In the genomic region with DNA sequence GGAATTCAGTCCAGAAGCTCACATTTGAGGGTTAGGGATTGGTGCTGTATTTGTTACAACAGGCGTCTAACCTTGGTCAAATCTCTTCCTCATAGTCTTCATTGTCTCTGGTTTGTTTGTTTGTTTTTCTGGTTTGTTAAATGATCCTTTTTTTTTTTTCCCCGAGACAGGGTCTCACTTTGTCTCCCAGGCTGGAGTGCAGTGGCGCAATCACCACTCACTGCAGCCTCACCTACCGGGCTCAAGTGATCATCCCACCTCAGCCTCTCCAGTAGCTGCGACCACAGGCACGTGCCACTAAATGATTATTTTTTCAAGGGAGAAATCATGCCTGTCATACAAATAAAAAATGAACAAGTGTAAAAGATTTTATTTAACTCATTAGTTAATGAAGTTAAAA, we compare ENCODE assay signal across 13 cellular contexts. TPM values are rescaled to one million over a fixed set of nuclear protein-coding genes. Genes with fewer than 3 reads are reported as not detected.
DNase-seq lines count a peak whose midpoint lies in the region; ATAC-seq, FAIRE-seq and TF ChIP-seq lines count a peak whose summit lies in the region.
"Had no signal": no experiment of that assay in that cellular context is flagged by ENCODE, and none has a peak within 500 bp of the region (broad histone marks: within the 10 kb centered on the region; RNA-seq: fewer than 3 reads in every experiment).

No MANE protein-coding gene starts in this region.

- H3K4me3 ChIP-seq in HCT116 (replicated peaks in 1 of 2; ENCODE audit: low read depth in 1 of 2, low read length in 2 of 2) = no peak overlapping the region

- TF ChIP-seq POLR2A in HCT116 (IDR thresholded peaks at IDR 0.05; ENCODE audit: borderline replicate concordance, extremely low read depth, insufficient read depth, insufficient read length) (no peak), GM12892 (IDR thresholded peaks at IDR 0.05; ENCODE audit: low read depth, low read length) (no peak)

- no peaks in the 10 kb centered on the region for H3K36me3 ChIP-seq in HCT116 (ENCODE audit: control insufficient read depth in 1 of 2, insufficient read depth in 2 of 2, low read length in 2 of 2)
- H3K36me3 ChIP-seq: pancreas, spleen had no signal

- no peak for DNase-seq in activated T-cell treated with anti-CD3 and anti-CD28 coated beads, Interleukin-2, amount 50 U/mL, for 24 hours
- DNase-seq in activated T-cell treated with anti-CD3 and anti-CD28 coated beads for 4 hours (no peak), HCT116 (ENCODE audit: low read depth, low spot score) (no peak), chondrocyte (ENCODE audit: low spot score) (no peak), osteocyte (ENCODE audit: extremely low spot score, unreplicated experiment) (no peak), GM12892 (ENCODE audit: insufficient read length) (no peak)
- DNase-seq: NCI-H2081 treated with DMSO at 0.1 percent for 48 hours, T-helper 9 cell had no signal

- POLR2A ChIA-PET in HCT116 (lab: Charles Lee) = no interaction called here

- CTCF ChIA-PET in HCT116 (lab: Charles Lee) = no interaction called here

- no peaks in the 10 kb centered on the region for H3K9me2 ChIP-seq in HCT116 (ENCODE audit: insufficient read depth)

- no peak for TF ChIP-seq RAD21 in HCT116 (IDR thresholded peaks at IDR 0.05; ENCODE audit: low read depth)

- no peak for TF ChIP-seq CTCF in HCT116 (IDR thresholded peaks at IDR 0.05 in 2 of 3, conservative IDR thresholded peaks at IDR 0.05 in 1 of 3; ENCODE audit: borderline replicate concordance in 1 of 3, insufficient read depth in 1 of 3, low read depth in 2 of 3, low read length in 2 of 3)
- TF ChIP-seq CTCF in chondrocyte (IDR thresholded peaks at IDR 0.05) = no peak
- TF ChIP-seq CTCF in osteocyte (IDR thresholded peaks at IDR 0.05) = no peak

- H3K4me3 Mint-ChIP-seq in activated T-cell treated with anti-CD3 and anti-CD28 coated beads, Interleukin-2, amount 50 U/mL, for 24 hours = peak overlapping the region; percentile 29
- H3K4me3 Mint-ChIP-seq in chondrocyte (ENCODE audit: unreplicated experiment) (peak overlapping the region; percentile 50), osteocyte (ENCODE audit: unreplicated experiment) (peak overlapping the region; percentile 55)

- peaks cover 11% of the 10 kb centered on the region for H3K4me1 Mint-ChIP-seq in activated T-cell treated with anti-CD3 and anti-CD28 coated beads, Interleukin-2, amount 50 U/mL, for 24 hours (ENCODE audit: low read depth)
- H3K4me1 Mint-ChIP-seq in chondrocyte (ENCODE audit: low read depth) = peaks cover 32% of the 10 kb centered on the region
- H3K4me1 Mint-ChIP-seq in osteocyte (ENCODE audit: unreplicated experiment) = peaks cover 7% of the 10 kb centered on the region

- H3K9ac ChIP-seq in HCT116 (ENCODE audit: low read length) = no peak overlapping the region

- no peak overlapping the region for H3K27ac Mint-ChIP-seq in activated T-cell treated with anti-CD3 and anti-CD28 coated beads, Interleukin-2, amount 50 U/mL, for 24 hours
- H3K27ac Mint-ChIP-seq in chondrocyte (ENCODE audit: unreplicated experiment) = no peak overlapping the region
- H3K27ac Mint-ChIP-seq in osteocyte (ENCODE audit: unreplicated experiment) = peak overlapping the region; percentile 34

- intact Hi-C loops in HCT116 (cut with micrococcal nuclease) = loop anchor here (1.0 kb wide), 1 partner anchor 283 kb away; no protein-coding TSS in a partner anchor

- no peaks in the 10 kb centered on the region for H4K20me1 ChIP-seq in HCT116 (ENCODE audit: insufficient read depth)

- FAIRE-seq in GM12892 (lab: Jason Lieb, UNC) = no peak
- FAIRE-seq: islet of Langerhans, pancreas had no signal

- peaks cover 6% of the 10 kb centered on the region; the same call in 1 of the 2 replicates for H3K27me3 ChIP-seq in HCT116 (ENCODE audit: insufficient read depth, low read length)
- H3K27me3 ChIP-seq: pancreas had no signal

- no peaks in the 10 kb centered on the region for H3K9me3 ChIP-seq in HCT116 (ENCODE audit: control insufficient read depth in 1 of 2, insufficient read depth in 1 of 2, low read depth in 1 of 2, low read length in 2 of 2)
- H3K9me3 ChIP-seq: pancreas, spleen had no signal

- no peaks in the 10 kb centered on the region for H3K79me2 ChIP-seq in HCT116 (ENCODE audit: insufficient read depth, low read length)

- no peaks in the 10 kb centered on the region for H3K9me3 Mint-ChIP-seq in activated T-cell treated with anti-CD3 and anti-CD28 coated beads, Interleukin-2, amount 50 U/mL, for 24 hours
- H3K9me3 Mint-ChIP-seq in chondrocyte (ENCODE audit: low read depth) = no peaks in the 10 kb centered on the region
- no peaks in the 10 kb centered on the region for H3K9me3 Mint-ChIP-seq in osteocyte (ENCODE audit: unreplicated experiment)

- RAD21 ChIA-PET in HCT116 (lab: Charles Lee; ENCODE audit: low non-redundant PET in 1 of 2, low total read pairs in 2 of 2, uncharacterized antibody in 2 of 2, unreplicated experiment in 2 of 2) = no interaction called here

- H3K4me2 ChIP-seq in HCT116 (ENCODE audit: low read length) = 0 out of 2 replicates have a peak overlapping the region, but pooled peaks have one; percentile 94

- ATAC-seq in HCT116 (no peak), HG03159 (IDR thresholded peaks at IDR 0.05; ENCODE audit: unreplicated experiment) (no peak), GM18498 (IDR thresholded peaks at IDR 0.05; ENCODE audit: unreplicated experiment) (no peak)

- no peak overlapping the region for H2AFZ ChIP-seq in HCT116 (ENCODE audit: low read depth, low read length, poor library complexity, severe bottlenecking)

- H3K27me3 Mint-ChIP-seq in activated T-cell treated with anti-CD3 and anti-CD28 coated beads, Interleukin-2, amount 50 U/mL, for 24 hours = peaks cover 48% of the 10 kb centered on the region
- no peaks in the 10 kb centered on the region for H3K27me3 Mint-ChIP-seq in chondrocyte (ENCODE audit: low read depth)
- peaks cover 31% of the 10 kb centered on the region for H3K27me3 Mint-ChIP-seq in osteocyte (ENCODE audit: unreplicated experiment)

- BruUV-seq in HCT116 (replicated peaks; lab: Mats Ljungman, UMichigan) = no TSS peak

- no peak overlapping the region for H3K27ac ChIP-seq in HCT116 (ENCODE audit: low read depth, low read length)
- H3K27ac ChIP-seq: pancreas had no signal

- no peaks in the 10 kb centered on the region for H3K36me3 Mint-ChIP-seq in activated T-cell treated with anti-CD3 and anti-CD28 coated beads, Interleukin-2, amount 50 U/mL, for 24 hours (ENCODE audit: low read depth)
- no peaks in the 10 kb centered on the region for H3K36me3 Mint-ChIP-seq in chondrocyte (ENCODE audit: low read depth)
- H3K36me3 Mint-ChIP-seq in osteocyte (ENCODE audit: unreplicated experiment) = no peaks in the 10 kb centered on the region

- H3K4me1 ChIP-seq in HCT116 (ENCODE audit: control insufficient read depth in 1 of 2, insufficient read depth in 2 of 2, low read length in 2 of 2) = peaks cover 0 to 10% of the 10 kb centered on the region in 2 experiments; a peak in 1 of 4 replicates
- H3K4me1 ChIP-seq: pancreas had no signal

TF ChIP-seq in HCT116, 20 proteins besides CTCF, POLR2A, EP300 and RAD21:
- no peak for TF ChIP-seq EZH2phosphoT487 (IDR thresholded peaks at IDR 0.05; ENCODE audit: borderline replicate concordance)
- TF ChIP-seq FOSL1 (IDR thresholded peaks at IDR 0.05; ENCODE audit: low read depth) = no peak
- no peak for TF ChIP-seq ZNF274 (IDR thresholded peaks at IDR 0.05; ENCODE audit: low read depth, low read length)
- TF ChIP-seq, protein P1, sequence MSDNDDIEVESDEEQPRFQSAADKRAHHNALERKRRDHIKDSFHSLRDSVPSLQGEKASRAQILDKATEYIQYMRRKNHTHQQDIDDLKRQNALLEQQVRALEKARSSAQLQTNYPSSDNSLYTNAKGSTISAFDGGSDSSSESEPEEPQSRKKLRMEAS (IDR thresholded peaks at IDR 0.05) = no peak
- no peak for TF ChIP-seq SIN3A (IDR thresholded peaks at IDR 0.05; ENCODE audit: low read depth)

RNA-seq across cellular contexts. Expression of a gene that starts 14.3 kb away (rescaled TPM):
- total RNA-seq in HCT116 (2021; ENCODE audit: unreplicated experiment) = 41.5 TPM
- 19.6 and 26.5 TPM in 2 replicates for polyA plus RNA-seq in HCT116 (2012)
- 33.0 to 56.9 TPM (median 34.7 TPM) in 3 replicates for total RNA-seq in chondrocyte
- total RNA-seq in osteocyte = 45.6 and 51.8 TPM in 2 replicates
- 56.0 TPM for polyA plus RNA-seq in GM12892 (2012; ENCODE audit: missing spikeins)
